ENCODE assay signal across 11 cellular contexts in the genomic region with DNA sequence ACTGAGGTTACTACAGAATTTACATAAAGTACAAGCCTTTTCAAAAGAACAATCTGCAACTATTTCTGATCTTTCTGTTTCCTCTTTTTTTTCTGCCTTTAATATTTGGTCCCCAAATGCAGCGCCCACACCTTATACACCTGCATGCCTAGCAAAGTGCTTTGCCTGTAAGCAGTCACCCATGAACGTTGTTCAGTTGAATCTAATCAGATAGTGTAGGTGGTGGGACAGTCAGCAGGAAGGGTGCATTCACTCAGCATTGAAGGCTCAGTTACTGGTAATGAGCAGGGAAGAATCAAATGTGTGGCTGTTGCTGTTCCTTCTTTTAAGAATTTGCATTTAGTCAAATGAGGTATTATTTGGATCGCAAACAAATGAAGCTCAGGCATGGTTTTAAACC.
DNase-seq lines count a peak whose midpoint lies in the region; ATAC-seq and TF ChIP-seq lines count a peak whose summit lies in the region.
"Had no signal": no experiment of that assay in that cellular context is flagged by ENCODE, and none has a peak within 500 bp of the region (broad histone marks: within the 10 kb centered on the region; RNA-seq: fewer than 3 reads in every experiment).

No MANE protein-coding gene starts in this region.

- H3K79me1 ChIP-seq in mesendoderm (ENCODE audit: low read length) = no peaks in the 10 kb centered on the region

- peak; percentile 80 for ATAC-seq in HG02623 (IDR thresholded peaks at IDR 0.05; ENCODE audit: unreplicated experiment)
- ATAC-seq in HG03520 (IDR thresholded peaks at IDR 0.05; ENCODE audit: unreplicated experiment) = peak; percentile 40
- ATAC-seq: activated CD8-positive, alpha-beta T cell treated with anti-CD3 and anti-CD28 coated beads for 36 hours had no signal

- H3K4me3 ChIP-seq in mammary epithelial cell (replicated peaks in 1 of 3; ENCODE audit: insufficient read depth in 1 of 3, low read depth in 2 of 3, low read length in 3 of 3) (no peak overlapping the region), breast epithelium (no peak overlapping the region), sigmoid colon (no peak overlapping the region), mesendoderm (ENCODE audit: low read length) (no peak overlapping the region)

- WGBS in mammary epithelial cell (ENCODE audit: low coverage, missing lambda C conversion rate) = 91% methylated on average over 3 of the region's 3 CpGs
- WGBS in sigmoid colon, 2 donors = 73 to 93% methylated on average over 3 of the region's 3 CpGs
- no CpG with 5 or more reads among the region's 3 CpGs for WGBS in mesendoderm (ENCODE audit: extremely low coverage, insufficient coverage, low lambda C conversion rate)

- no peaks in the 10 kb centered on the region for H4K20me1 ChIP-seq in mammary epithelial cell (ENCODE audit: insufficient read depth, low read length)

- peaks cover 65% of the 10 kb centered on the region for H3K4me1 ChIP-seq in mammary epithelial cell (ENCODE audit: insufficient read depth, low read length)
- H3K4me1 ChIP-seq in breast epithelium = no peaks in the 10 kb centered on the region
- H3K4me1 ChIP-seq in sigmoid colon = peaks cover 0 to 50% (median 47%) of the 10 kb centered on the region in 4 donors
- H3K4me1 ChIP-seq in mesendoderm (ENCODE audit: control insufficient read depth, low read depth, low read length) = peaks cover 2% of the 10 kb centered on the region

- H3K4me1 Mint-ChIP-seq in HFFc6 (ENCODE audit: low read depth) (peaks cover 66% of the 10 kb centered on the region), osteocyte (ENCODE audit: unreplicated experiment) (peaks cover 2% of the 10 kb centered on the region)

- H3K79me2 ChIP-seq in mammary epithelial cell (ENCODE audit: insufficient read depth, low read length) (no peaks in the 10 kb centered on the region), mesendoderm (ENCODE audit: control insufficient read depth, insufficient read depth, low read length) (no peaks in the 10 kb centered on the region)

- H3K9me3 Mint-ChIP-seq in HFFc6 (no peaks in the 10 kb centered on the region), osteocyte (ENCODE audit: unreplicated experiment) (no peaks in the 10 kb centered on the region)
- H3K9me3 Mint-ChIP-seq: activated CD8-positive, alpha-beta T cell treated with anti-CD3 and anti-CD28 coated beads for 36 hours had no signal

- dilution Hi-C loops in mammary epithelial cell (cut with HindIII; ENCODE audit: low sequenced_read_pairs) = loop anchor here (5.0 kb wide), 1 partner anchor 74 kb away; no protein-coding TSS in a partner anchor

- H3K36me3 Mint-ChIP-seq in HFFc6 (ENCODE audit: low read depth) (peaks cover 9% of the 10 kb centered on the region; the same call in 1 of the 2 replicates), osteocyte (ENCODE audit: unreplicated experiment) (peaks cover 44% of the 10 kb centered on the region)

- CTCF ChIA-PET in mammary epithelial cell (lab: Charles Lee; ENCODE audit: low non-redundant PET) = no interaction called here

- no peak for TF ChIP-seq POLR2A in breast epithelium (IDR thresholded peaks at IDR 0.05)
- no peak for TF ChIP-seq POLR2A in sigmoid colon (IDR thresholded peaks at IDR 0.05)

- no peak overlapping the region for H3K4ac ChIP-seq in mesendoderm (ENCODE audit: low read depth, low read length)

- no peaks in the 10 kb centered on the region for H3K27me3 ChIP-seq in mammary epithelial cell (ENCODE audit: insufficient read depth, low read length)
- H3K27me3 ChIP-seq in breast epithelium = no peaks in the 10 kb centered on the region
- H3K27me3 ChIP-seq in sigmoid colon = no peaks in the 10 kb centered on the region
- no peaks in the 10 kb centered on the region for H3K27me3 ChIP-seq in mesendoderm (ENCODE audit: insufficient read depth, low read length, poor library complexity)

- no peaks in the 10 kb centered on the region for H3K27me3 Mint-ChIP-seq in HFFc6 (ENCODE audit: insufficient read depth)
- H3K27me3 Mint-ChIP-seq in osteocyte (ENCODE audit: unreplicated experiment) = no peaks in the 10 kb centered on the region
- H3K27me3 Mint-ChIP-seq: activated CD8-positive, alpha-beta T cell treated with anti-CD3 and anti-CD28 coated beads for 36 hours had no signal

- no peak for TF ChIP-seq EP300 in sigmoid colon (IDR thresholded peaks at IDR 0.05)

- H3K9ac ChIP-seq in mammary epithelial cell (ENCODE audit: insufficient read depth, low read length) (no peak overlapping the region), mesendoderm (ENCODE audit: low read length) (no peak overlapping the region)

- no peaks in the 10 kb centered on the region for H3K9me3 ChIP-seq in mammary epithelial cell (replicated peaks; ENCODE audit: insufficient read depth, low read length)
- no peaks in the 10 kb centered on the region for H3K9me3 ChIP-seq in breast epithelium
- no peaks in the 10 kb centered on the region for H3K9me3 ChIP-seq in sigmoid colon

- no peak overlapping the region for H3K4me2 ChIP-seq in mammary epithelial cell (ENCODE audit: insufficient read depth, low read depth, low read length)
- H3K4me2 ChIP-seq in mesendoderm (ENCODE audit: low read length) = no peak overlapping the region

- no peak overlapping the region for H3K4me3 Mint-ChIP-seq in HFFc6
- no peak overlapping the region for H3K4me3 Mint-ChIP-seq in osteocyte (ENCODE audit: unreplicated experiment)
- H3K4me3 Mint-ChIP-seq: activated CD8-positive, alpha-beta T cell treated with anti-CD3 and anti-CD28 coated beads for 36 hours had no signal

- H2AFZ ChIP-seq in mammary epithelial cell (ENCODE audit: low read depth, low read length) = no peak overlapping the region

- H3K23ac ChIP-seq in mesendoderm (ENCODE audit: low read length) = no peak overlapping the region

- no peak overlapping the region for H2BK120ac ChIP-seq in mesendoderm (ENCODE audit: low read depth, low read length)

- no peak overlapping the region for H2AK5ac ChIP-seq in mesendoderm (ENCODE audit: low read length)

- BruUV-seq in mammary epithelial cell (replicated peaks; lab: Mats Ljungman, UMichigan) = no TSS peak

- in situ Hi-C loops in mammary epithelial cell (cut with MboI; ENCODE audit: low sequenced_read_pairs in 2 of 2) = loop anchor here in 1 of 2 donors (10.0 kb wide), 1 partner anchor 72 kb away; no protein-coding TSS in a partner anchor

- no peak overlapping the region for H3K18ac ChIP-seq in mesendoderm (ENCODE audit: low read length)

- peak overlapping the region; percentile 93 for H3K27ac ChIP-seq in mammary epithelial cell (ENCODE audit: insufficient read depth, low read depth, low read length)
- H3K27ac ChIP-seq in breast epithelium = no peak overlapping the region
- H3K27ac ChIP-seq in sigmoid colon = peak overlapping the region in 3 of 4 donors; percentile 78 to 84 (median 79)
- no peak overlapping the region for H3K27ac ChIP-seq in mesendoderm (ENCODE audit: low read depth, low read length)
- H3K27ac ChIP-seq: 22Rv1 had no signal

- no peaks in the 10 kb centered on the region for H3K36me3 ChIP-seq in mammary epithelial cell (ENCODE audit: insufficient read depth, low read length)
- H3K36me3 ChIP-seq in breast epithelium = no peaks in the 10 kb centered on the region
- peaks cover 2 to 65% (median 18%) of the 10 kb centered on the region in 4 donors for H3K36me3 ChIP-seq in sigmoid colon
- H3K36me3 ChIP-seq in mesendoderm (ENCODE audit: control insufficient read depth, insufficient read depth, low read length) = no peaks in the 10 kb centered on the region

- no peak overlapping the region for H2BK15ac ChIP-seq in mesendoderm (replicated peaks; ENCODE audit: low read depth)

- intact Hi-C loops in mammary epithelial cell (cut with micrococcal nuclease) = no loop called here
- intact Hi-C loops in breast epithelium (cut with DNase I; ENCODE audit: low total_unique reads) = no loop called here
- intact Hi-C loops in sigmoid colon (cut with DNase I) = no loop called here

- H3K27ac Mint-ChIP-seq in HFFc6 = no peak overlapping the region
- H3K27ac Mint-ChIP-seq in osteocyte (ENCODE audit: unreplicated experiment) = no peak overlapping the region
- H3K27ac Mint-ChIP-seq: activated CD8-positive, alpha-beta T cell treated with anti-CD3 and anti-CD28 coated beads for 36 hours had no signal

- H3K56ac ChIP-seq in mesendoderm (ENCODE audit: low read length) = no peak overlapping the region

- no peak overlapping the region for H4K8ac ChIP-seq in mesendoderm (ENCODE audit: low read depth, low read length)

- DNase-seq in mammary epithelial cell (no peak), breast epithelium (ENCODE audit: low spot score in 2 of 2) (no peak), sigmoid colon (no peak), mesendoderm (no peak), HFFc6 (no peak), osteocyte (ENCODE audit: extremely low spot score, unreplicated experiment) (no peak)
- DNase-seq: activated CD8-positive, alpha-beta T cell treated with anti-CD3 and anti-CD28 coated beads for 36 hours; retina had no signal

- no peak overlapping the region for H2BK5ac ChIP-seq in mesendoderm (ENCODE audit: low read length)

- no peak overlapping the region for H4K5ac ChIP-seq in mesendoderm (ENCODE audit: low read length)

- TF ChIP-seq CTCF in mammary epithelial cell (conservative IDR thresholded peaks at IDR 0.05 in 1 of 2, IDR thresholded peaks at IDR 0.05 in 1 of 2; ENCODE audit: extremely low read depth in 1 of 2, insufficient read depth in 1 of 2, low read depth in 1 of 2, low read length in 2 of 2) (no peak), breast epithelium (IDR thresholded peaks at IDR 0.05) (no peak), sigmoid colon (IDR thresholded peaks at IDR 0.05) (no peak), HFFc6 (IDR thresholded peaks at IDR 0.05) (no peak), osteocyte (IDR thresholded peaks at IDR 0.05) (no peak)

Comparison
In these comparisons a context has a peak if more than half of its experiments do, and no peak if none do; other contexts are left out.
1. H3K27ac ChIP-seq: peak in mammary epithelial cell (single experiment) and sigmoid colon (3 of 4); none in breast epithelium (0 of 2) and mesendoderm (single experiment).